Comparison of ENCODE assay signal across 8 cellular contexts in genomic region chr11:45354976-45355705, GRCh38.
DNase-seq lines count a peak whose midpoint lies in the region; ATAC-seq and TF ChIP-seq lines count a peak whose summit lies in the region.

No MANE protein-coding gene starts in this region.

- peak; percentile 30 for TF ChIP-seq POLR2A in GM18526 (IDR thresholded peaks at IDR 0.05; ENCODE audit: extremely low read depth, insufficient read length)
- no peak for TF ChIP-seq POLR2A in esophagus muscularis mucosa (IDR thresholded peaks at IDR 0.05; ENCODE audit: low read depth)

- TF ChIP-seq EP300 in esophagus muscularis mucosa (IDR thresholded peaks at IDR 0.05) = no peak

- peak; percentile 79 for ATAC-seq in HG03097 (IDR thresholded peaks at IDR 0.05; ENCODE audit: low FRiP score, unreplicated experiment)
- no peak for ATAC-seq in GM18870 (IDR thresholded peaks at IDR 0.05; ENCODE audit: unreplicated experiment)

- H3K4me1 ChIP-seq in esophagus muscularis mucosa (peaks cover 6 to 17% (median 16%) of the 10 kb centered on the region in 4 donors), muscle layer of duodenum (ENCODE audit: control insufficient read depth in 1 of 2, insufficient read depth in 2 of 2, low read length in 2 of 2) (peaks cover 8 to 10% of the 10 kb centered on the region in 2 donors)

- intact Hi-C loops in esophagus muscularis mucosa (cut with DNase I) = no loop called here

- H3K4me3 ChIP-seq in esophagus muscularis mucosa = peak overlapping the region; percentile 66 to 87 (median 72)
- peak overlapping the region; percentile 62 for H3K4me3 ChIP-seq in muscle layer of duodenum (ENCODE audit: low read depth in 1 of 2, low read length in 2 of 2)

- DNase-seq in NCI-H524 (lab: John Stamatoyannopoulos, UW) (peak; percentile 76 to 88), esophagus muscularis mucosa (ENCODE audit: extremely low spot score) (peak; percentile 96)
- DNase-seq in activated T-cell treated with anti-CD3 and anti-CD28 coated beads, Interleukin-2, amount 50 U/mL, for 1 hour = peak; percentile 93
- peak; percentile 92 for DNase-seq in stimulated activated CD8-positive, alpha-beta memory T cell treated with anti-CD3 and anti-CD28 coated beads, Interleukin-4, amount 100 ng/mL, for 48 hours

- no peaks in the 10 kb centered on the region for H3K9me3 ChIP-seq in esophagus muscularis mucosa
- no peaks in the 10 kb centered on the region for H3K9me3 ChIP-seq in muscle layer of duodenum (ENCODE audit: control insufficient read depth in 1 of 2, low read length in 2 of 2)

- no peak for TF ChIP-seq CTCF in esophagus muscularis mucosa (IDR thresholded peaks at IDR 0.05)

- 12% methylated on average over 20 of the region's 30 CpGs for WGBS in esophagus muscularis mucosa

- peaks cover 0 to 26% (median 0%) of the 10 kb centered on the region in 4 donors for H3K27me3 ChIP-seq in esophagus muscularis mucosa
- no peaks in the 10 kb centered on the region for H3K27me3 ChIP-seq in muscle layer of duodenum (ENCODE audit: low read depth, low read length)

- H3K27ac ChIP-seq in esophagus muscularis mucosa (replicated peaks in 1 of 4) (peak overlapping the region; percentile 57 to 76 (median 69)), muscle layer of duodenum (ENCODE audit: low read length) (no peak overlapping the region)

- H3K36me3 ChIP-seq in esophagus muscularis mucosa = no peaks in the 10 kb centered on the region
- H3K36me3 ChIP-seq in muscle layer of duodenum (ENCODE audit: control insufficient read depth in 1 of 2, insufficient read depth in 2 of 2, low read length in 2 of 2) = no peaks in the 10 kb centered on the region
